ENCODE assay signal across 1 cellular context in genomic region chr19:17215125-17215971, GRCh38.
A peak's percentile ranks its signal among the peaks of the same experiment; 100 is the strongest.
TF ChIP-seq lines count a peak whose summit lies in the region.

USE1 (plus strand) TSS chr19:17215357; CDS start chr19:17215406, 49 bp downstream.

TF ChIP-seq in HepG2, 621 proteins besides CTCF, POLR2A, EP300 and RAD21 (continued from another document and continues in another):
- TF ChIP-seq ZBED4 (CRISPR knock-in tag; IDR thresholded peaks at IDR 0.05; ENCODE audit: borderline replicate concordance) (peak; percentile 63; the same call in 1 of the 2 replicates), MIER3 (CRISPR knock-in tag; IDR thresholded peaks at IDR 0.05; ENCODE audit: borderline replicate concordance) (peak; percentile 74; the same call in 1 of the 2 replicates), PTBP1 (IDR thresholded peaks at IDR 0.05; ENCODE audit: low read depth, low read length, poor library complexity, severe bottlenecking) (no peak), ZFP82 (CRISPR knock-in tag; IDR thresholded peaks at IDR 0.05; ENCODE audit: borderline replicate concordance) (peak; percentile 88), ZNF513 (CRISPR knock-in tag; conservative IDR thresholded peaks at IDR 0.05) (no peak), RBM22 (optimal IDR thresholded peaks at IDR 0.05; ENCODE audit: low read length) (peak; percentile 43), ZNF772 (CRISPR knock-in tag; IDR thresholded peaks at IDR 0.05) (peak; percentile 65), ZNF207 (IDR thresholded peaks at IDR 0.05; ENCODE audit: borderline replicate concordance) (no peak), MXD1 (CRISPR knock-in tag; IDR thresholded peaks at IDR 0.05) (peak; percentile 65; the same call in 1 of the 2 replicates), ZNF781 (CRISPR knock-in tag; IDR thresholded peaks at IDR 0.05; ENCODE audit: borderline replicate concordance, not compliant biosample characterization) (no peak), PRMT3 (CRISPR knock-in tag; IDR thresholded peaks at IDR 0.05; ENCODE audit: borderline replicate concordance, low read depth) (no peak), ZFAT (CRISPR knock-in tag; conservative IDR thresholded peaks at IDR 0.05) (no peak), THAP11 (CRISPR knock-in tag; IDR thresholded peaks at IDR 0.05) (peak; percentile 95), ZNF180 (CRISPR knock-in tag; IDR thresholded peaks at IDR 0.05; ENCODE audit: borderline replicate concordance, low read depth) (no peak), NRL (CRISPR knock-in tag; IDR thresholded peaks at IDR 0.05; ENCODE audit: borderline replicate concordance) (peak; percentile 80; the same call in 1 of the 2 replicates), NPAS2 (CRISPR knock-in tag; IDR thresholded peaks at IDR 0.05; ENCODE audit: borderline replicate concordance) (no peak), ZNF235 (CRISPR knock-in tag; IDR thresholded peaks at IDR 0.05; ENCODE audit: borderline replicate concordance) (peak; percentile 55; the same call in 1 of the 2 replicates), BCL6 (CRISPR knock-in tag; IDR thresholded peaks at IDR 0.05) (peak; percentile 50; the same call in 1 of the 2 replicates), ZNF274 (CRISPR knock-in tag; IDR thresholded peaks at IDR 0.05) (peak; percentile 82), ZNF567 (CRISPR knock-in tag; IDR thresholded peaks at IDR 0.05; ENCODE audit: borderline replicate concordance) (no peak), ZNF597 (CRISPR knock-in tag; IDR thresholded peaks at IDR 0.05) (no peak), RXRA (CRISPR knock-in tag; IDR thresholded peaks at IDR 0.05) (0 out of 2 replicates have a peak, but pooled peaks have one; percentile 50), HNRNPH1 (optimal IDR thresholded peaks at IDR 0.05; ENCODE audit: low read depth, low read length) (no peak), YEATS4 (CRISPR knock-in tag; IDR thresholded peaks at IDR 0.05; ENCODE audit: borderline replicate concordance) (peak; percentile 98), SAFB2 (CRISPR knock-in tag; IDR thresholded peaks at IDR 0.05; ENCODE audit: borderline replicate concordance, low read depth) (peak; percentile 21; the same call in 1 of the 2 replicates), ZSCAN5A (CRISPR knock-in tag; IDR thresholded peaks at IDR 0.05; ENCODE audit: borderline replicate concordance) (0 out of 2 replicates have a peak, but pooled peaks have one; percentile 41), CREB3 (CRISPR knock-in tag; IDR thresholded peaks at IDR 0.05) (peak; percentile 65; the same call in 1 of the 2 replicates), FOXP4 (CRISPR knock-in tag; IDR thresholded peaks at IDR 0.05) (peak; percentile 48; the same call in 1 of the 2 replicates), KAT8 (CRISPR knock-in tag; IDR thresholded peaks at IDR 0.05) (peak; percentile 97), ARID5B (CRISPR knock-in tag; IDR thresholded peaks at IDR 0.05) (peak; percentile 51; the same call in 1 of the 2 replicates), HNRNPK (IDR thresholded peaks at IDR 0.05; ENCODE audit: low read depth, low read length, poor library complexity, severe bottlenecking) (peak; percentile 65), CENPBD1 (CRISPR knock-in tag; IDR thresholded peaks at IDR 0.05; ENCODE audit: borderline replicate concordance, low read depth) (no peak), ZNF776 (CRISPR knock-in tag; IDR thresholded peaks at IDR 0.05) (peak; percentile 86), HDAC2 (CRISPR knock-in tag; IDR thresholded peaks at IDR 0.05) (peak; percentile 63), IKZF1 (IDR thresholded peaks at IDR 0.05) (no peak), SNAI1 (CRISPR knock-in tag; IDR thresholded peaks at IDR 0.05; ENCODE audit: borderline replicate concordance) (peak; percentile 76; the same call in 1 of the 2 replicates), ZNF256 (CRISPR knock-in tag; conservative IDR thresholded peaks at IDR 0.05) (no peak), ZFP37 (CRISPR knock-in tag; IDR thresholded peaks at IDR 0.05; ENCODE audit: borderline replicate concordance) (0 out of 2 replicates have a peak, but pooled peaks have one; percentile 66), PRDM10 (CRISPR knock-in tag; IDR thresholded peaks at IDR 0.05; ENCODE audit: low read depth) (peak; percentile 92), ZNF232 (CRISPR knock-in tag; IDR thresholded peaks at IDR 0.05; ENCODE audit: borderline replicate concordance) (no peak; the same call in 1 of the 2 replicates)
